21 cellular contexts compared by ENCODE assay signal in genomic region chr7:91198371-91198770, GRCh38.
"Had no signal": no experiment of that assay in that cellular context is flagged by ENCODE, and none has a peak within 500 bp of the region (broad histone marks: within the 10 kb centered on the region; RNA-seq: fewer than 3 reads in every experiment).

No MANE protein-coding gene starts in this region.

- H3K27ac Mint-ChIP-seq: naive thymus-derived CD4-positive, alpha-beta T cell; nephron progenitor cell; stimulated activated naive B cell treated with anti-CD40 and anti-IgM and Interleukin-4, amounts not matched to agents 10 μg/mL and 1 μg/mL and 100 μg/mL, for 72 hours; stimulated activated naive CD8-positive, alpha-beta T cell treated with anti-CD3 and anti-CD28 coated beads, Interleukin-15, amount 100 ng/mL, for 72 hours had no signal

- H3K9me3 Mint-ChIP-seq: nephron progenitor cell had no signal

- H3K4me1 ChIP-seq: esophagus muscularis mucosa, transverse colon had no signal

- H3K36me3 ChIP-seq: esophagus muscularis mucosa, neutrophil, thoracic aorta, transverse colon had no signal

- DNase-seq: effector memory CD4-positive, alpha-beta T cell; foreskin melanocyte; head of caudate nucleus; hypothalamus; kidney glomerular epithelial cell; naive thymus-derived CD4-positive, alpha-beta T cell; nephron progenitor cell; stimulated activated CD4-positive, alpha-beta T cell treated with anti-CD3 and anti-CD28 coated beads, Interleukin-2, amount 100 ng/mL, for 24 hours; stimulated activated CD4-positive, alpha-beta T cell treated with anti-CD3 and anti-CD28 coated beads, Interleukin-4, amount 100 ng/mL, for 4 hours; stimulated activated naive B cell treated with anti-CD40 and anti-IgM and Interleukin-4, amounts not matched to agents 10 μg/mL and 1 μg/mL and 100 μg/mL, for 72 hours; stimulated activated naive CD8-positive, alpha-beta T cell treated with anti-CD3 and anti-CD28 coated beads, Interleukin-15, amount 100 ng/mL, for 72 hours; substantia nigra; transverse colon had no signal

- H3K36me3 Mint-ChIP-seq: naive thymus-derived CD4-positive, alpha-beta T cell had no signal

- FAIRE-seq: endometrium, islet of Langerhans had no signal

- H3K4me3 Mint-ChIP-seq: naive thymus-derived CD4-positive, alpha-beta T cell; nephron progenitor cell; stimulated activated naive B cell treated with anti-CD40 and anti-IgM and Interleukin-4, amounts not matched to agents 10 μg/mL and 1 μg/mL and 100 μg/mL, for 72 hours; stimulated activated naive CD8-positive, alpha-beta T cell treated with anti-CD3 and anti-CD28 coated beads, Interleukin-15, amount 100 ng/mL, for 72 hours had no signal

- ATAC-seq: naive thymus-derived CD4-positive, alpha-beta T cell; sciatic nerve; stimulated activated naive B cell treated with anti-CD40 and anti-IgM and Interleukin-4, amounts not matched to agents 10 μg/mL and 1 μg/mL and 100 μg/mL, for 72 hours; stimulated activated naive CD8-positive, alpha-beta T cell treated with anti-CD3 and anti-CD28 coated beads, Interleukin-15, amount 100 ng/mL, for 72 hours had no signal

- H3K27me3 ChIP-seq: esophagus muscularis mucosa, neutrophil, transverse colon had no signal

- H3K4me3 ChIP-seq: esophagus muscularis mucosa, skin epidermis, thoracic aorta, transverse colon had no signal

- H3K4me1 Mint-ChIP-seq: naive thymus-derived CD4-positive, alpha-beta T cell; stimulated activated naive CD8-positive, alpha-beta T cell treated with anti-CD3 and anti-CD28 coated beads, Interleukin-15, amount 100 ng/mL, for 72 hours had no signal

- H3K27ac ChIP-seq: epithelial cell of prostate, esophagus muscularis mucosa, neutrophil, skin epidermis, thoracic aorta, transverse colon had no signal

- H3K9me3 ChIP-seq: esophagus muscularis mucosa, neutrophil, thoracic aorta, transverse colon had no signal

- H3K27me3 Mint-ChIP-seq: stimulated activated naive B cell treated with anti-CD40 and anti-IgM and Interleukin-4, amounts not matched to agents 10 μg/mL and 1 μg/mL and 100 μg/mL, for 72 hours had no signal
